2 cellular contexts compared by ENCODE assay signal in the genomic region with DNA sequence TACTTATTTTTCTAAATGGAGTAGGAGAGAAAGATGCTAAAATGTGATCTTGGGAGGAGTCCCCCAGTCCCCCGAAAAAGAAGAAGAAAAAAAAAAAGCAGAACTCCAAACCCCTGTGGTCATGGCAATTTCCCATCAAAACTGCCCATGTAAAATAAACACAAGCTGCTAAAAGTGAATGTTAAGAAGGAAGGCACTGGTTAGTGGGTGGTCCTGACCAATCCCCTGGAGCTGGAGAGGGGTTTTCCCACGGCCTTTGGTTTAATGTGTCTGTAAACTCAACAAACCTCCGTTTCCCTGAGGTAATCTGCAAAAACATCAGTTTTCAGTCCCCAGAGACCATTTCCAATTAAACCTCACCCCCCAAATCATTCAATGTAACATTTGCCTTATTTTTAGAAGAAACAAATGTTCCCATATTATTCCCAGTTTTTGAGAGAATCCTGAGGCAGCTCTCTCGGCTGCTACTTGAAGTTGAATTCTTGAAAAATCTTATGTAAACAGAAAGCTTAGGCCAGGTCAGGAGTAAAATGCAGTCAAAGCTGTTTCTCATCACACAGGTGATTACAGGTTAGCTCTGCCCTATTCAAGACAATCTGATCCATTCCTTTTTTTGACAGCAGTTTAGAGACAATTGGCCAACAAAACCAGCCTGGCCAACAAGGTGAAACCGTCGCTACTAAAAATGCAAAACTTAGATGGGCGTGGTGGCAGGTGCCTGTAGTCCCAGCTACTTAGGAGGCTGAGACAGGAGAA.
TF ChIP-seq lines count a peak whose summit lies in the region.

No MANE protein-coding gene starts in this region.

TF ChIP-seq in HepG2, 621 proteins besides CTCF, POLR2A, EP300 and RAD21:
- TF ChIP-seq CCDC6 (CRISPR knock-in tag; IDR thresholded peaks at IDR 0.05) (no peak), RFX3 (CRISPR knock-in tag; IDR thresholded peaks at IDR 0.05) (no peak), KMT2A (CRISPR knock-in tag; IDR thresholded peaks at IDR 0.05) (no peak), SP1 (IDR thresholded peaks at IDR 0.05) (no peak), SP1 (CRISPR knock-in tag; IDR thresholded peaks at IDR 0.05) (no peak)
- TF ChIP-seq, protein P1, sequence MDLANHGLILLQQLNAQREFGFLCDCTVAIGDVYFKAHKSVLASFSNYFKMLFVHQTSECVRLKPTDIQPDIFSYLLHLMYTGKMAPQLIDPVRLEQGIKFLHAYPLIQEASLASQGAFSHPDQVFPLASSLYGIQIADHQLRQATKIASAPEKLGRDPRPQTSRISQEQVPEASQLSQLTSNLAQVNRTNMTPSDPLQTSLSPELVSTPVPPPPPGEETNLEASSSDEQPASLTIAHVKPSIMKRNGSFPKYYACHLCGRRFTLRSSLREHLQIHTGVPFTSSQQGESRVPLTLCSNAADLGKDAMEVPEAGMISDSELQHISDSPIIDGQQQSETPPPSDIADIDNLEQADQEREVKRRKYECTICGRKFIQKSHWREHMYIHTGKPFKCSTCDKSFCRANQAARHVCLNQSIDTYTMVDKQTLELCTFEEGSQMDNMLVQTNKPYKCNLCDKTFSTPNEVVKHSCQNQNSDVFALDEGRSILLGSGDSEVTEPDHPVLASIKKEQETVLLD (CRISPR knock-in tag; IDR thresholded peaks at IDR 0.05; ENCODE audit: low read depth) = no peak

TF ChIP-seq in SK-N-SH, 30 proteins besides CTCF, POLR2A, EP300 and RAD21:
- TF ChIP-seq, protein P2, sequence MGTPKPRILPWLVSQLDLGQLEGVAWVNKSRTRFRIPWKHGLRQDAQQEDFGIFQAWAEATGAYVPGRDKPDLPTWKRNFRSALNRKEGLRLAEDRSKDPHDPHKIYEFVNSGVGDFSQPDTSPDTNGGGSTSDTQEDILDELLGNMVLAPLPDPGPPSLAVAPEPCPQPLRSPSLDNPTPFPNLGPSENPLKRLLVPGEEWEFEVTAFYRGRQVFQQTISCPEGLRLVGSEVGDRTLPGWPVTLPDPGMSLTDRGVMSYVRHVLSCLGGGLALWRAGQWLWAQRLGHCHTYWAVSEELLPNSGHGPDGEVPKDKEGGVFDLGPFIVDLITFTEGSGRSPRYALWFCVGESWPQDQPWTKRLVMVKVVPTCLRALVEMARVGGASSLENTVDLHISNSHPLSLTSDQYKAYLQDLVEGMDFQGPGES (IDR thresholded peaks at IDR 0.05; ENCODE audit: low read depth, low read length) = no peak
- TF ChIP-seq GATA2 (CRISPR knock-in tag; IDR thresholded peaks at IDR 0.05) = no peak
- TF ChIP-seq EZH2phosphoT487 (IDR thresholded peaks at IDR 0.05; ENCODE audit: borderline replicate concordance, low read depth) = no peak
- TF ChIP-seq FOSL2 (IDR thresholded peaks at IDR 0.05; ENCODE audit: borderline replicate concordance, low read depth) = no peak
- TF ChIP-seq RFX5 (IDR thresholded peaks at IDR 0.05; ENCODE audit: low read length) = no peak
- TF ChIP-seq, protein P3, sequence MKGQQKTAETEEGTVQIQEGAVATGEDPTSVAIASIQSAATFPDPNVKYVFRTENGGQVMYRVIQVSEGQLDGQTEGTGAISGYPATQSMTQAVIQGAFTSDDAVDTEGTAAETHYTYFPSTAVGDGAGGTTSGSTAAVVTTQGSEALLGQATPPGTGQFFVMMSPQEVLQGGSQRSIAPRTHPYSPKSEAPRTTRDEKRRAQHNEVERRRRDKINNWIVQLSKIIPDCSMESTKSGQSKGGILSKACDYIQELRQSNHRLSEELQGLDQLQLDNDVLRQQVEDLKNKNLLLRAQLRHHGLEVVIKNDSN (IDR thresholded peaks at IDR 0.05; ENCODE audit: borderline replicate concordance, low read depth) = no peak
- TF ChIP-seq SIN3A (IDR thresholded peaks at IDR 0.05; ENCODE audit: borderline replicate concordance, low read depth, low read length) = no peak
- TF ChIP-seq NFIC (IDR thresholded peaks at IDR 0.05; ENCODE audit: borderline replicate concordance) = no peak
- TF ChIP-seq, protein P4, sequence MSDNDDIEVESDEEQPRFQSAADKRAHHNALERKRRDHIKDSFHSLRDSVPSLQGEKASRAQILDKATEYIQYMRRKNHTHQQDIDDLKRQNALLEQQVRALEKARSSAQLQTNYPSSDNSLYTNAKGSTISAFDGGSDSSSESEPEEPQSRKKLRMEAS (IDR thresholded peaks at IDR 0.05; ENCODE audit: low read depth) = no peak
- no peak for TF ChIP-seq NRF1 (IDR thresholded peaks at IDR 0.05; ENCODE audit: low read depth, low read length)
- TF ChIP-seq, protein P5, sequence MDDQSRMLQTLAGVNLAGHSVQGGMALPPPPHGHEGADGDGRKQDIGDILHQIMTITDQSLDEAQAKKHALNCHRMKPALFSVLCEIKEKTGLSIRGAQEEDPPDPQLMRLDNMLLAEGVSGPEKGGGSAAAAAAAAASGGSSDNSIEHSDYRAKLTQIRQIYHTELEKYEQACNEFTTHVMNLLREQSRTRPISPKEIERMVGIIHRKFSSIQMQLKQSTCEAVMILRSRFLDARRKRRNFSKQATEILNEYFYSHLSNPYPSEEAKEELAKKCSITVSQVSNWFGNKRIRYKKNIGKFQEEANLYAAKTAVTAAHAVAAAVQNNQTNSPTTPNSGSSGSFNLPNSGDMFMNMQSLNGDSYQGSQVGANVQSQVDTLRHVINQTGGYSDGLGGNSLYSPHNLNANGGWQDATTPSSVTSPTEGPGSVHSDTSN (IDR thresholded peaks at IDR 0.05) = no peak
- TF ChIP-seq SMC3 (IDR thresholded peaks at IDR 0.05; ENCODE audit: low read depth, low read length) = no peak
- TF ChIP-seq RCOR1 (IDR thresholded peaks at IDR 0.05; ENCODE audit: low read length) = no peak
- TF ChIP-seq MEF2A (IDR thresholded peaks at IDR 0.05; ENCODE audit: borderline replicate concordance, low read depth) = no peak
- TF ChIP-seq, protein P6, sequence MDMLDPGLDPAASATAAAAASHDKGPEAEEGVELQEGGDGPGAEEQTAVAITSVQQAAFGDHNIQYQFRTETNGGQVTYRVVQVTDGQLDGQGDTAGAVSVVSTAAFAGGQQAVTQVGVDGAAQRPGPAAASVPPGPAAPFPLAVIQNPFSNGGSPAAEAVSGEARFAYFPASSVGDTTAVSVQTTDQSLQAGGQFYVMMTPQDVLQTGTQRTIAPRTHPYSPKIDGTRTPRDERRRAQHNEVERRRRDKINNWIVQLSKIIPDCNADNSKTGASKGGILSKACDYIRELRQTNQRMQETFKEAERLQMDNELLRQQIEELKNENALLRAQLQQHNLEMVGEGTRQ (IDR thresholded peaks at IDR 0.05; ENCODE audit: borderline replicate concordance, low read depth, low read length) = no peak
- TF ChIP-seq FOXJ3 (CRISPR knock-in tag; IDR thresholded peaks at IDR 0.05) = no peak
